Comparison of ENCODE assay signal across 17 cellular contexts in genomic region chr1:174068000-174068399, GRCh38. TPM values are rescaled to one million over a fixed set of nuclear protein-coding genes. Genes with fewer than 3 reads are reported as not detected.
DNase-seq lines count a peak whose midpoint lies in the region; ATAC-seq, FAIRE-seq and TF ChIP-seq lines count a peak whose summit lies in the region.
"Had no signal": no experiment of that assay in that cellular context is flagged by ENCODE, and none has a peak within 500 bp of the region (broad histone marks: within the 10 kb centered on the region; RNA-seq: fewer than 3 reads in every experiment).

No MANE protein-coding gene starts in this region.

- in situ Hi-C loops in HepG2 (cut with HindIII; ENCODE audit: extremely low pct_ligation_motif_present, low pct_unique_long_range_greater_than_20kb) = no loop called here

- no peaks in the 10 kb centered on the region for H3K36me3 Mint-ChIP-seq in MCF 10A (ENCODE audit: insufficient read depth, unreplicated experiment)
- no peaks in the 10 kb centered on the region for H3K36me3 Mint-ChIP-seq in stimulated activated naive B cell treated with anti-CD40 and anti-IgM and Interleukin-4, amounts not matched to agents 10 μg/mL and 1 μg/mL and 100 μg/mL, for 72 hours
- H3K36me3 Mint-ChIP-seq in activated T-cell treated with anti-CD3 and anti-CD28 coated beads, Interleukin-2, amount 50 U/mL, for 72 hours (ENCODE audit: insufficient read depth in 2 of 2) = no peaks in the 10 kb centered on the region
- no peaks in the 10 kb centered on the region for H3K36me3 Mint-ChIP-seq in activated CD4-positive, alpha-beta memory T cell treated with anti-CD3 and anti-CD28 coated beads for 36 hours

- H3K4me3 ChIP-seq in breast epithelium (no peak overlapping the region), OCI-LY7 (ENCODE audit: low read depth, low read length, poor library complexity, severe bottlenecking) (no peak overlapping the region), choroid plexus epithelial cell (ENCODE audit: low read depth, low read length) (no peak overlapping the region), HepG2 (replicated peaks in 1 of 3; ENCODE audit: insufficient read depth in 1 of 3, low read depth in 2 of 3, low read length in 3 of 3) (no peak overlapping the region)
- H3K4me3 ChIP-seq: stomach had no signal

- H3K4me1 ChIP-seq in breast epithelium (no peaks in the 10 kb centered on the region), OCI-LY7 (ENCODE audit: insufficient read depth, low read length, poor library complexity, severe bottlenecking) (no peaks in the 10 kb centered on the region), HepG2 (ENCODE audit: insufficient read depth, low read length) (no peaks in the 10 kb centered on the region)
- H3K4me1 ChIP-seq: parathyroid adenoma, stomach had no signal

- peaks cover 10% of the 10 kb centered on the region for H3K27me3 Mint-ChIP-seq in MCF 10A (ENCODE audit: insufficient read depth, unreplicated experiment)
- peaks cover 0 to 3% of the 10 kb centered on the region in 2 donors for H3K27me3 Mint-ChIP-seq in stimulated activated naive B cell treated with anti-CD40 and anti-IgM and Interleukin-4, amounts not matched to agents 10 μg/mL and 1 μg/mL and 100 μg/mL, for 72 hours
- no peaks in the 10 kb centered on the region for H3K27me3 Mint-ChIP-seq in activated T-cell treated with anti-CD3 and anti-CD28 coated beads, Interleukin-2, amount 50 U/mL, for 72 hours (ENCODE audit: low read depth)
- no peaks in the 10 kb centered on the region for H3K27me3 Mint-ChIP-seq in activated CD4-positive, alpha-beta memory T cell treated with anti-CD3 and anti-CD28 coated beads for 36 hours

- TF ChIP-seq CTCF in MCF 10A (IDR thresholded peaks at IDR 0.05; ENCODE audit: unreplicated experiment) (no peak), breast epithelium (IDR thresholded peaks at IDR 0.05) (no peak), OCI-LY7 (conservative IDR thresholded peaks at IDR 0.05; ENCODE audit: low read length) (no peak), choroid plexus epithelial cell (conservative IDR thresholded peaks at IDR 0.05; ENCODE audit: low read depth, low read length) (no peak), HepG2 (CRISPR knock-in tag; IDR thresholded peaks at IDR 0.05) (no peak)

- H3K4me2 ChIP-seq in OCI-LY7 (ENCODE audit: low read length) (no peak overlapping the region), HepG2 (ENCODE audit: low read depth, low read length) (no peak overlapping the region)

- H3K4me3 Mint-ChIP-seq in MCF 10A (ENCODE audit: unreplicated experiment) = no peak overlapping the region
- no peak overlapping the region for H3K4me3 Mint-ChIP-seq in stimulated activated naive B cell treated with anti-CD40 and anti-IgM and Interleukin-4, amounts not matched to agents 10 μg/mL and 1 μg/mL and 100 μg/mL, for 72 hours
- no peak overlapping the region for H3K4me3 Mint-ChIP-seq in activated T-cell treated with anti-CD3 and anti-CD28 coated beads, Interleukin-2, amount 50 U/mL, for 72 hours
- H3K4me3 Mint-ChIP-seq in activated CD4-positive, alpha-beta memory T cell treated with anti-CD3 and anti-CD28 coated beads for 36 hours = no peak overlapping the region
- H3K4me3 Mint-ChIP-seq: H9 had no signal

- no peaks in the 10 kb centered on the region for H3K36me3 ChIP-seq in breast epithelium
- no peaks in the 10 kb centered on the region for H3K36me3 ChIP-seq in OCI-LY7 (ENCODE audit: insufficient read depth, low read length)
- no peaks in the 10 kb centered on the region for H3K36me3 ChIP-seq in HepG2 (replicated peaks in 1 of 2; ENCODE audit: control insufficient read depth in 1 of 2, insufficient read depth in 2 of 2, low read length in 2 of 2)
- H3K36me3 ChIP-seq: stomach had no signal

- H3K9ac ChIP-seq in HepG2 (ENCODE audit: insufficient read depth, low read depth, low read length) = no peak overlapping the region
- H3K9ac ChIP-seq: parathyroid adenoma had no signal

- CTCF ChIA-PET in MCF 10A (lab: Yijun Ruan, JAX) = interaction anchor here (0.7 to 1.4 kb wide), 5 partner anchors 9 to 648 kb away, joined by 3 to 4 read pairs (median 3); no protein-coding TSS in a partner anchor
- CTCF ChIA-PET in OCI-LY7 (lab: Charles Lee; ENCODE audit: unreplicated experiment) = no interaction called here
- CTCF ChIA-PET in HepG2 (lab: Yijun Ruan, JAX; ENCODE audit: low intra/inter-chr PET ratio, low total read pairs) = no interaction called here
- CTCF ChIA-PET in activated CD4-positive, alpha-beta memory T cell treated with anti-CD3 and anti-CD28 coated beads for 36 hours (lab: Charles Lee) = interaction anchor here (0.7 to 1.7 kb wide), 3 partner anchors 150 to 195 kb away, joined by 3 to 6 read pairs (median 5); no protein-coding TSS in a partner anchor

- no peak for TF ChIP-seq RAD21 in HepG2 (CRISPR knock-in tag; IDR thresholded peaks at IDR 0.05)

- H3K9me3 ChIP-seq in breast epithelium (no peaks in the 10 kb centered on the region), OCI-LY7 (ENCODE audit: low read length) (no peaks in the 10 kb centered on the region), HepG2 (ENCODE audit: low read length) (no peaks in the 10 kb centered on the region)
- H3K9me3 ChIP-seq: stomach had no signal

- DNase-seq in MCF 10A (ENCODE audit: unreplicated experiment) = peak; percentile 54
- DNase-seq in breast epithelium (ENCODE audit: low spot score in 2 of 2) = no peak
- peak; percentile 10 for DNase-seq in OCI-LY7 (ENCODE audit: low spot score)
- DNase-seq in choroid plexus epithelial cell (ENCODE audit: low read depth) = peak; percentile 48
- DNase-seq in stimulated activated naive B cell treated with anti-CD40 and anti-IgM and Interleukin-4, amounts not matched to agents 10 μg/mL and 1 μg/mL and 100 μg/mL, for 72 hours = no peak
- DNase-seq in HepG2 (ENCODE audit: low spot score) = no peak
- DNase-seq in activated T-cell treated with anti-CD3 and anti-CD28 coated beads, Interleukin-2, amount 50 U/mL, for 72 hours = no peak
- DNase-seq in activated CD4-positive, alpha-beta memory T cell treated with anti-CD3 and anti-CD28 coated beads for 36 hours = no peak
- DNase-seq: activated CD4-positive, CD25-positive, alpha-beta regulatory T cell; activated naive CD4-positive, alpha-beta T cell treated with anti-CD3 and anti-CD28 coated beads, Interleukin-2, amount 50 U/mL, for 16 hours; COR-L47; H9; small intestine; stomach; SW 1271 had no signal

- POLR2A ChIA-PET in MCF 10A (lab: Yijun Ruan, JAX) (interaction anchor here (0.7 to 1.5 kb wide), 6 partner anchors 9 to 200 kb away, joined by 3 to 5 read pairs (median 4); partner anchors contain the start of genes GAS5 and ZBTB37), OCI-LY7 (lab: Charles Lee) (interaction anchor here (0.6 to 1.2 kb wide), 2 partner anchors 8 to 659 kb away, joined by 3 to 7 read pairs; no protein-coding TSS in a partner anchor), HepG2 (lab: Yijun Ruan, JAX) (no interaction called here)
- POLR2A ChIA-PET in activated CD4-positive, alpha-beta memory T cell treated with anti-CD3 and anti-CD28 coated beads for 36 hours (lab: Charles Lee) = no interaction called here

- no peak for ATAC-seq in stimulated activated naive B cell treated with anti-CD40 and anti-IgM and Interleukin-4, amounts not matched to agents 10 μg/mL and 1 μg/mL and 100 μg/mL, for 72 hours (replicated peaks)
- ATAC-seq in HepG2 = no peak
- ATAC-seq in activated T-cell treated with anti-CD3 and anti-CD28 coated beads, Interleukin-2, amount 50 U/mL, for 72 hours (replicated peaks in 1 of 2) = no peak

- 92% methylated on average over 1 of the region's 1 CpG for WGBS in HepG2 (ENCODE audit: low lambda C conversion rate)

- H3K9me2 ChIP-seq in OCI-LY7 (ENCODE audit: insufficient read depth, low read length) = no peaks in the 10 kb centered on the region

- no peaks in the 10 kb centered on the region for H3K9me3 Mint-ChIP-seq in MCF 10A (ENCODE audit: unreplicated experiment)
- H3K9me3 Mint-ChIP-seq in stimulated activated naive B cell treated with anti-CD40 and anti-IgM and Interleukin-4, amounts not matched to agents 10 μg/mL and 1 μg/mL and 100 μg/mL, for 72 hours = no peaks in the 10 kb centered on the region
- H3K9me3 Mint-ChIP-seq in activated T-cell treated with anti-CD3 and anti-CD28 coated beads, Interleukin-2, amount 50 U/mL, for 72 hours = no peaks in the 10 kb centered on the region
- no peaks in the 10 kb centered on the region for H3K9me3 Mint-ChIP-seq in activated CD4-positive, alpha-beta memory T cell treated with anti-CD3 and anti-CD28 coated beads for 36 hours
- H3K9me3 Mint-ChIP-seq: H9 had no signal

- no peak for FAIRE-seq in HepG2 (lab: Jason Lieb, UNC)
- FAIRE-seq: endothelial cell of umbilical vein, small intestine had no signal

- H3K27ac Mint-ChIP-seq in MCF 10A (ENCODE audit: low read depth, unreplicated experiment) = no peak overlapping the region
- H3K27ac Mint-ChIP-seq in stimulated activated naive B cell treated with anti-CD40 and anti-IgM and Interleukin-4, amounts not matched to agents 10 μg/mL and 1 μg/mL and 100 μg/mL, for 72 hours = no peak overlapping the region
- H3K27ac Mint-ChIP-seq in activated T-cell treated with anti-CD3 and anti-CD28 coated beads, Interleukin-2, amount 50 U/mL, for 72 hours = no peak overlapping the region
- no peak overlapping the region for H3K27ac Mint-ChIP-seq in activated CD4-positive, alpha-beta memory T cell treated with anti-CD3 and anti-CD28 coated beads for 36 hours
- H3K27ac Mint-ChIP-seq: H9 had no signal

- peaks cover 6% of the 10 kb centered on the region for H3K4me1 Mint-ChIP-seq in MCF 10A (ENCODE audit: insufficient read depth, unreplicated experiment)
- H3K4me1 Mint-ChIP-seq in stimulated activated naive B cell treated with anti-CD40 and anti-IgM and Interleukin-4, amounts not matched to agents 10 μg/mL and 1 μg/mL and 100 μg/mL, for 72 hours = no peaks in the 10 kb centered on the region
- peaks cover 8% of the 10 kb centered on the region for H3K4me1 Mint-ChIP-seq in activated T-cell treated with anti-CD3 and anti-CD28 coated beads, Interleukin-2, amount 50 U/mL, for 72 hours (ENCODE audit: low read depth)
- H3K4me1 Mint-ChIP-seq in activated CD4-positive, alpha-beta memory T cell treated with anti-CD3 and anti-CD28 coated beads for 36 hours (ENCODE audit: low read depth) = peaks cover 10% of the 10 kb centered on the region

- no peaks in the 10 kb centered on the region for H3K79me2 ChIP-seq in OCI-LY7 (ENCODE audit: insufficient read depth, low read depth, low read length)
- H3K79me2 ChIP-seq in HepG2 (ENCODE audit: insufficient read depth, low read length) = no peaks in the 10 kb centered on the region
- H3K79me2 ChIP-seq: parathyroid adenoma had no signal

- H4K20me1 ChIP-seq in OCI-LY7 (ENCODE audit: insufficient read depth, low read length) (no peaks in the 10 kb centered on the region), HepG2 (ENCODE audit: insufficient read depth, low read length) (no peaks in the 10 kb centered on the region)

- H2AFZ ChIP-seq in OCI-LY7 (ENCODE audit: low read length) = no peak overlapping the region
- no peak overlapping the region for H2AFZ ChIP-seq in HepG2 (ENCODE audit: low read length)
- H2AFZ ChIP-seq: parathyroid adenoma had no signal

- no peaks in the 10 kb centered on the region for H3K27me3 ChIP-seq in breast epithelium
- H3K27me3 ChIP-seq in HepG2 (ENCODE audit: control insufficient read depth in 1 of 2, insufficient read depth in 2 of 2, low read length in 2 of 2) = no peaks in the 10 kb centered on the region
- H3K27me3 ChIP-seq: stomach had no signal

- intact Hi-C loops in MCF 10A (cut with micrococcal nuclease) = no loop called here
- intact Hi-C loops in breast epithelium (cut with DNase I; ENCODE audit: low total_unique reads) = no loop called here
- intact Hi-C loops in OCI-LY7 (cut with micrococcal nuclease; ENCODE audit: unreplicated experiment) = loop anchor here (10.0 kb wide), 1 partner anchor 373 kb away; no protein-coding TSS in a partner anchor
- intact Hi-C loops in HepG2 (cut with micrococcal nuclease; ENCODE audit: unreplicated experiment) = no loop called here
- intact Hi-C loops in activated CD4-positive, alpha-beta memory T cell treated with anti-CD3 and anti-CD28 coated beads for 36 hours (cut with micrococcal nuclease) = no loop called here

- H3K27ac ChIP-seq in breast epithelium (no peak overlapping the region), OCI-LY7 (ENCODE audit: low read depth, low read length, poor library complexity, severe bottlenecking) (no peak overlapping the region), HepG2 (ENCODE audit: extremely low read length, insufficient read depth, low read length) (no peak overlapping the region)
- H3K27ac ChIP-seq: parathyroid adenoma, stomach had no signal

- TF ChIP-seq EP300 in HepG2 (IDR thresholded peaks at IDR 0.05; ENCODE audit: low read depth in 2 of 2, low read length in 2 of 2) = no peak
- TF ChIP-seq EP300 in HepG2 (CRISPR knock-in tag; IDR thresholded peaks at IDR 0.05; ENCODE audit: borderline replicate concordance) = no peak

- BruUV-seq in MCF 10A (replicated peaks; lab: Mats Ljungman, UMichigan) (no TSS peak), OCI-LY7 (replicated peaks; lab: Mats Ljungman, UMichigan) (no TSS peak), HepG2 (replicated peaks; lab: Mats Ljungman, UMichigan) (no TSS peak)

- no peak for TF ChIP-seq POLR2A in breast epithelium (IDR thresholded peaks at IDR 0.05)
- TF ChIP-seq POLR2A in HepG2 (IDR thresholded peaks at IDR 0.05; ENCODE audit: insufficient read depth in 1 of 2, low read depth in 2 of 2, low read length in 2 of 2) = no peak

RNA-seq across cellular contexts. Expression of gene RC3H1, which starts 45.8 kb away (rescaled TPM):
- 25.7 and 26.9 TPM in 2 replicates for total RNA-seq in MCF 10A (2022)
- 10 to 100 TPM; 30.2 to 40.8 (median 33.1) TPM for total RNA-seq in breast epithelium
- 21.0 and 32.0 TPM in 2 replicates for total RNA-seq in OCI-LY7 (2014; rRNA removed; shearing (Covaris generic))
- 34.0 and 34.3 TPM in 2 replicates for total RNA-seq in OCI-LY7 (2022)
- 19.6 and 24.4 TPM in 2 replicates for total RNA-seq in HepG2 (2016; rRNA removed; fragmentation: Illumina TruSeq; extraction: Trizol)
- total RNA-seq in HepG2 (2016; cell fraction: cytosol; rRNA removed; fragmentation: Illumina TruSeq; extraction: Trizol; ENCODE audit: low read depth) = 6.7 and 7.2 TPM in 2 replicates
- total RNA-seq in HepG2 (2016; cell fraction: insoluble cytoplasmic fraction; rRNA removed; fragmentation: Illumina TruSeq; extraction: Trizol) = 18.3 and 27.5 TPM in 2 replicates
- total RNA-seq in HepG2 (2016; cell fraction: membrane; rRNA removed; fragmentation: Illumina TruSeq; extraction: Trizol) = 11.2 and 12.6 TPM in 2 replicates
- total RNA-seq in HepG2 (2016; cell fraction: nucleus; rRNA removed; fragmentation: Illumina TruSeq; extraction: Trizol) = 21.3 and 26.1 TPM in 2 replicates
- 8.5 and 11.2 TPM in 2 replicates for polyA plus RNA-seq in HepG2 (2011; rRNA removed)
- 5.1 and 6.3 TPM in 2 replicates for polyA plus RNA-seq in HepG2 (2011; cell fraction: cytosol; rRNA removed)
- polyA plus RNA-seq in HepG2 (2011; cell fraction: nucleus; rRNA removed) = 7.4 and 7.9 TPM in 2 replicates
- polyA plus RNA-seq in HepG2 (2012) = 2.5 and 2.9 TPM in 2 replicates
- 0.45 and 0.52 TPM in 2 replicates for polyA plus RNA-seq in HepG2 (2016; cell fraction: cytosol; fragmentation: Illumina TruSeq; extraction: Trizol; ENCODE audit: low read depth)
- 9.6 and 9.9 TPM in 2 replicates for polyA plus RNA-seq in HepG2 (2016; cell fraction: insoluble cytoplasmic fraction; fragmentation: Illumina TruSeq; extraction: Trizol; ENCODE audit: low read depth)
- polyA plus RNA-seq in HepG2 (2016; cell fraction: membrane; fragmentation: Illumina TruSeq; extraction: Trizol; ENCODE audit: low read depth) = 1.7 and 1.9 TPM in 2 replicates
- polyA plus RNA-seq in HepG2 (2016; cell fraction: nucleus; fragmentation: Illumina TruSeq; extraction: Trizol; ENCODE audit: insufficient read depth, low read depth) = 12.3 and 12.8 TPM in 2 replicates
- 45.1 and 87.7 TPM in 2 replicates for polyA minus RNA-seq in HepG2 (2011; rRNA and poly(A)+ RNA removed; ENCODE audit: low replicate concordance)
- 29.5 and 31.7 TPM in 2 replicates for polyA minus RNA-seq in HepG2 (2011; cell fraction: cytosol; rRNA and poly(A)+ RNA removed)
- polyA minus RNA-seq in HepG2 (2011; cell fraction: nucleus; rRNA and poly(A)+ RNA removed) = 42.6 and 69.6 TPM in 2 replicates
- total RNA-seq in activated T-cell treated with anti-CD3 and anti-CD28 coated beads, Interleukin-2, amount 50 U/mL, for 72 hours = 10 to 100 TPM; 28.1 to 33.5 TPM
- total RNA-seq in activated CD4-positive, alpha-beta memory T cell treated with anti-CD3 and anti-CD28 coated beads for 36 hours = 10 to 100 TPM; 26.6 to 26.8 TPM

Comparison
In these comparisons a context has a peak if more than half of its experiments do, and no peak if none do; other contexts are left out.
1. DNase-seq: peak in MCF 10A (single experiment), OCI-LY7 (single experiment) and choroid plexus epithelial cell (single experiment); none in breast epithelium (0 of 2), stimulated activated naive B cell treated with anti-CD40 and anti-IgM and Interleukin-4, amounts not matched to agents 10 μg/mL and 1 μg/mL and 100 μg/mL, for 72 hours (single experiment), HepG2 (single experiment), activated T-cell treated with anti-CD3 and anti-CD28 coated beads, Interleukin-2, amount 50 U/mL, for 72 hours (0 of 2) and activated CD4-positive, alpha-beta memory T cell treated with anti-CD3 and anti-CD28 coated beads for 36 hours (single experiment).
2. CTCF ChIA-PET loops: an anchor here in MCF 10A (0.7 to 1.4 kb wide) and activated CD4-positive, alpha-beta memory T cell treated with anti-CD3 and anti-CD28 coated beads for 36 hours (0.7 to 1.7 kb wide); none called in OCI-LY7 and HepG2.
3. POLR2A ChIA-PET loops: an anchor here in MCF 10A (0.7 to 1.5 kb wide) and OCI-LY7 (0.6 to 1.2 kb wide); none called in HepG2 and activated CD4-positive, alpha-beta memory T cell treated with anti-CD3 and anti-CD28 coated beads for 36 hours.